26 cellular contexts compared by ENCODE assay signal in the genomic region with DNA sequence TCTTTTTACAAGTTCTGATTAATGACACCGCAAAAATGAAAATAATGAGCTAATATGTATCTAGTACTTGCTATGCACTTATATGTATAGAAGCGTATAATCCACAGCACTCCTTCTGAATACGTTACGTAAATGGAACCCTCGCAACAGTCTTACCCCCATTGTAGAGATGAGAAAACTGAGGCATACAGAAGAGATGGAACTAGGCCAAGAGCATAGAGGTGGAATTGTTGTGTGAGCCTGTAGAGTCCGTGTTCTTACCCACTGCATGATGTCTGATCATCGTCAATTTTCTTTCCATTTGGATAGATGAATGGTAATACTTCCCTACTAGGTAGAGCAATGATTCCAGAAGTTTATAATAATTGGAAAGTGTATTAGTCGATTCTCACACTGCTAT.
"Had no signal": no experiment of that assay in that cellular context is flagged by ENCODE, and none has a peak within 500 bp of the region (broad histone marks: within the 10 kb centered on the region; RNA-seq: fewer than 3 reads in every experiment).

No MANE protein-coding gene starts in this region.

- H3K27me3 ChIP-seq: colonic mucosa, dorsolateral prefrontal cortex, esophagus muscularis mucosa, esophagus squamous epithelium, foreskin keratinocyte, gastrocnemius medialis, gastroesophageal sphincter, heart left ventricle, heart right ventricle had no signal

- H3K9me3 ChIP-seq: colonic mucosa, esophagus muscularis mucosa, esophagus squamous epithelium, gastrocnemius medialis, gastroesophageal sphincter, heart left ventricle, heart right ventricle had no signal

- FAIRE-seq: colon, endometrium, endothelial cell of umbilical vein, frontal cortex had no signal

- H3K4me1 ChIP-seq: colonic mucosa, esophagus squamous epithelium, foreskin keratinocyte, gastrocnemius medialis, gastroesophageal sphincter had no signal

- H3K4me3 ChIP-seq: colonic mucosa, coronary artery, dorsolateral prefrontal cortex, esophagus muscularis mucosa, esophagus squamous epithelium, gastrocnemius medialis, gastroesophageal sphincter, heart left ventricle, heart right ventricle had no signal

- H3K27ac ChIP-seq: colonic mucosa, coronary artery, dorsolateral prefrontal cortex, epithelial cell of prostate, esophagus muscularis mucosa, esophagus squamous epithelium, foreskin keratinocyte, gastrocnemius medialis, gastroesophageal sphincter, heart left ventricle, heart right ventricle had no signal

- DNase-seq: colonic mucosa; cortex of kidney; dermis blood vessel endothelial cell; dorsolateral prefrontal cortex; effector CD4-positive, alpha-beta T cell; effector CD8-positive, alpha-beta T cell; effector memory CD4-positive, alpha-beta T cell; effector memory CD8-positive, alpha-beta T cell; erythroblast; esophagus squamous epithelium; foreskin fibroblast; foreskin keratinocyte; foreskin melanocyte; gastrocnemius medialis; glutamatergic neuron; head of caudate nucleus; heart left ventricle; heart right ventricle had no signal

- H3K36me3 ChIP-seq: colonic mucosa, esophagus muscularis mucosa, esophagus squamous epithelium, gastrocnemius medialis, gastroesophageal sphincter, heart left ventricle, heart right ventricle had no signal

- ATAC-seq: effector memory CD8-positive, alpha-beta T cell; foreskin keratinocyte; gastrocnemius medialis; gastroesophageal sphincter; heart left ventricle; heart right ventricle had no signal
